ENCODE assay signal across 34 cellular contexts in genomic region chr5:135667662-135668061, GRCh38.
A peak's percentile ranks its signal among the peaks of the same experiment; 100 is the strongest.
DNase-seq lines count a peak whose midpoint lies in the region; ATAC-seq, FAIRE-seq and TF ChIP-seq lines count a peak whose summit lies in the region.
"Had no signal": no experiment of that assay in that cellular context is flagged by ENCODE, and none has a peak within 500 bp of the region (broad histone marks: within the 10 kb centered on the region; RNA-seq: fewer than 3 reads in every experiment).

No MANE protein-coding gene starts in this region.

- dilution Hi-C loops in IMR-90 (cut with HindIII; ENCODE audit: low sequenced_read_pairs, unreplicated experiment) = no loop called here

- H4K20me1 ChIP-seq in IMR-90 (ENCODE audit: insufficient read depth, low read length) (no peaks in the 10 kb centered on the region), HepG2 (ENCODE audit: insufficient read depth, low read length) (no peaks in the 10 kb centered on the region)

- TF ChIP-seq POLR2A in IMR-90 (IDR thresholded peaks at IDR 0.05; ENCODE audit: low read depth, low read length) = no peak
- no peak for TF ChIP-seq POLR2A in HepG2 (IDR thresholded peaks at IDR 0.05; ENCODE audit: insufficient read depth in 1 of 2, low read depth in 2 of 2, low read length in 2 of 2)

- no peak overlapping the region for H2BK120ac ChIP-seq in IMR-90 (ENCODE audit: low read depth, low read length)

- FAIRE-seq in bronchial epithelial cell (lab: Jason Lieb, UNC) = peak; percentile 83
- no peak for FAIRE-seq in HepG2 (lab: Jason Lieb, UNC)
- FAIRE-seq: small intestine had no signal

- no peaks in the 10 kb centered on the region for H3K79me2 ChIP-seq in HepG2 (ENCODE audit: insufficient read depth, low read length)

- H4K91ac ChIP-seq in IMR-90 (ENCODE audit: insufficient read depth, low read depth, low read length) = no peak overlapping the region

- H2AK9ac ChIP-seq in IMR-90 (replicated peaks; ENCODE audit: low read depth, low read length, poor library complexity) = no peak overlapping the region

- TF ChIP-seq CTCF in IMR-90 (conservative IDR thresholded peaks at IDR 0.05; ENCODE audit: low read depth, low read length) (no peak), bronchial epithelial cell (IDR thresholded peaks at IDR 0.05; ENCODE audit: insufficient read depth, low read length, severe bottlenecking) (no peak), HepG2 (CRISPR knock-in tag; IDR thresholded peaks at IDR 0.05) (no peak)

- H3K4me3 ChIP-seq in IMR-90 (ENCODE audit: insufficient read depth, low read depth, low read length) = no peak overlapping the region
- H3K4me3 ChIP-seq in bronchial epithelial cell (ENCODE audit: low read depth, low read length) = no peak overlapping the region
- no peak overlapping the region for H3K4me3 ChIP-seq in HepG2 (replicated peaks in 1 of 3; ENCODE audit: insufficient read depth in 1 of 3, low read depth in 2 of 3, low read length in 3 of 3)
- H3K4me3 ChIP-seq: adrenal gland, body of pancreas, dorsolateral prefrontal cortex, gastroesophageal sphincter, GM23248, ovary, SK-N-MC, tibial artery, vagina had no signal

- no peak overlapping the region for H3K4me2 ChIP-seq in IMR-90 (ENCODE audit: low read depth, low read length)
- H3K4me2 ChIP-seq in HepG2 (ENCODE audit: low read depth, low read length) = no peak overlapping the region
- H3K4me2 ChIP-seq: KMS-11 had no signal

- BruUV-seq in IMR-90 (replicated peaks; lab: Mats Ljungman, UMichigan) (no TSS peak), HepG2 (replicated peaks; lab: Mats Ljungman, UMichigan) (no TSS peak)

- H3K4ac ChIP-seq in IMR-90 (ENCODE audit: low read depth, low read length) = no peak overlapping the region

- H3K9me1 ChIP-seq in IMR-90 (ENCODE audit: insufficient read depth, low read length) = no peaks in the 10 kb centered on the region

- no peak overlapping the region for H3K27ac ChIP-seq in IMR-90 (ENCODE audit: insufficient read depth, low read length)
- H3K27ac ChIP-seq in HepG2 (ENCODE audit: extremely low read length, insufficient read depth, low read length) = no peak overlapping the region
- H3K27ac ChIP-seq: adrenal gland, body of pancreas, dorsolateral prefrontal cortex, gastroesophageal sphincter, GM23248, KMS-11, ovary, SK-N-MC, tibial artery, vagina had no signal

- H3K9me3 ChIP-seq in IMR-90 (ENCODE audit: control insufficient read depth, insufficient read depth, low read length) (no peaks in the 10 kb centered on the region), HepG2 (ENCODE audit: low read length) (no peaks in the 10 kb centered on the region)
- H3K9me3 ChIP-seq: adrenal gland, body of pancreas, gastroesophageal sphincter, ovary, tibial artery, vagina had no signal

- no peak overlapping the region for H2BK15ac ChIP-seq in IMR-90 (ENCODE audit: low read depth, low read length)

- H2AK5ac ChIP-seq in IMR-90 (ENCODE audit: low read depth, low read length) = no peak overlapping the region

- no peak overlapping the region for H4K8ac ChIP-seq in IMR-90 (ENCODE audit: low read depth in 2 of 2, low read length in 2 of 2)

- H2BK20ac ChIP-seq in IMR-90 (ENCODE audit: low read depth, low read length) = no peak overlapping the region

- H3K56ac ChIP-seq in IMR-90 (ENCODE audit: extremely low read depth, insufficient read depth, low read length) = no peak overlapping the region

- intact Hi-C loops in IMR-90 (cut with micrococcal nuclease) = no loop called here
- intact Hi-C loops in HepG2 (cut with micrococcal nuclease; ENCODE audit: unreplicated experiment) = no loop called here

- no peak for TF ChIP-seq EP300 in HepG2 (IDR thresholded peaks at IDR 0.05; ENCODE audit: low read depth in 2 of 2, low read length in 2 of 2)
- TF ChIP-seq EP300 in HepG2 (CRISPR knock-in tag; IDR thresholded peaks at IDR 0.05; ENCODE audit: borderline replicate concordance) = no peak

- H3K23ac ChIP-seq in IMR-90 (ENCODE audit: low read depth, low read length) = no peak overlapping the region

- no peak overlapping the region for H2BK5ac ChIP-seq in IMR-90 (ENCODE audit: low read depth, low read length, poor library complexity, severe bottlenecking)

- H3K9ac ChIP-seq in IMR-90 (ENCODE audit: low read depth, low read length) (no peak overlapping the region), HepG2 (ENCODE audit: insufficient read depth, low read depth, low read length) (no peak overlapping the region)
- H3K9ac ChIP-seq: GM23248, KMS-11 had no signal

- in situ Hi-C loops in IMR-90 (cut with MboI; ENCODE audit: low sequenced_read_pairs) (loop anchor here (25.0 kb wide), 1 partner anchor 445 kb away; no protein-coding TSS in a partner anchor), HepG2 (cut with HindIII; ENCODE audit: extremely low pct_ligation_motif_present, low pct_unique_long_range_greater_than_20kb) (no loop called here), ACHN (cut with HindIII; ENCODE audit: low pct_ligation_motif_present, low pct_unique_long_range_greater_than_20kb, low sequenced_read_pairs) (no loop called here)

- H3K14ac ChIP-seq in IMR-90 (replicated peaks; ENCODE audit: low read depth, low read length) = no peak overlapping the region

- H3K79me1 ChIP-seq in IMR-90 (ENCODE audit: low read depth in 1 of 2, low read length in 2 of 2) = no peaks in the 10 kb centered on the region

- H3K27me3 ChIP-seq in IMR-90 (ENCODE audit: control insufficient read depth, insufficient read depth, low read length) = no peaks in the 10 kb centered on the region
- no peaks in the 10 kb centered on the region for H3K27me3 ChIP-seq in bronchial epithelial cell (ENCODE audit: control insufficient read depth, insufficient read depth, low read length)
- 0 out of 5 replicates have a peak, but pooled peaks cover 0 to 4% of the 10 kb centered on the region in 2 experiments for H3K27me3 ChIP-seq in HepG2 (ENCODE audit: control insufficient read depth in 1 of 2, insufficient read depth in 2 of 2, low read length in 2 of 2)
- H3K27me3 ChIP-seq: adrenal gland, body of pancreas, dorsolateral prefrontal cortex, gastroesophageal sphincter, ovary, tibial artery, vagina had no signal

- CTCF ChIA-PET in IMR-90 (lab: Yijun Ruan, JAX) (interaction anchor here (1.2 kb wide), 1 partner anchor 18 kb away, joined by 3 read pairs; no protein-coding TSS in a partner anchor), HepG2 (lab: Yijun Ruan, JAX; ENCODE audit: low intra/inter-chr PET ratio, low total read pairs) (no interaction called here)

- POLR2A ChIA-PET in IMR-90 (lab: Charles Lee; ENCODE audit: unreplicated experiment) = no interaction called here
- POLR2A ChIA-PET in HepG2 (lab: Yijun Ruan, JAX) = no interaction called here

- no CpG with 5 or more reads among the region's 2 CpGs for WGBS in IMR-90 (ENCODE audit: extremely low coverage in 2 of 2, insufficient read length in 1 of 2), 2 experiments
- WGBS in HepG2 (ENCODE audit: low lambda C conversion rate) = 19% methylated on average over 2 of the region's 2 CpGs

- TF ChIP-seq RAD21 in IMR-90 (IDR thresholded peaks at IDR 0.05; ENCODE audit: low read length) (no peak), HepG2 (CRISPR knock-in tag; IDR thresholded peaks at IDR 0.05) (no peak)

- ATAC-seq in IMR-90 (ENCODE audit: low read depth) (no peak), HepG2 (no peak), HG03045 (IDR thresholded peaks at IDR 0.05; ENCODE audit: unreplicated experiment) (no peak)
- ATAC-seq: body of pancreas, gastroesophageal sphincter, left cardiac atrium had no signal

- no peaks in the 10 kb centered on the region for H3K36me3 ChIP-seq in IMR-90 (ENCODE audit: control insufficient read depth, insufficient read depth, low read length)
- no peaks in the 10 kb centered on the region for H3K36me3 ChIP-seq in bronchial epithelial cell (ENCODE audit: control insufficient read depth, insufficient read depth, low read length)
- H3K36me3 ChIP-seq in HepG2 (replicated peaks in 1 of 2; ENCODE audit: control insufficient read depth in 1 of 2, insufficient read depth in 2 of 2, low read length in 2 of 2) = no peaks in the 10 kb centered on the region
- H3K36me3 ChIP-seq: adrenal gland, gastroesophageal sphincter, ovary, tibial artery, vagina had no signal

- no peak overlapping the region for H4K5ac ChIP-seq in IMR-90 (ENCODE audit: low read depth, low read length)

- no peaks in the 10 kb centered on the region for H3K4me1 ChIP-seq in IMR-90 (ENCODE audit: control insufficient read depth, insufficient read depth, low read length)
- peaks cover 11% of the 10 kb centered on the region; the same call in 1 of the 2 replicates for H3K4me1 ChIP-seq in HepG2 (ENCODE audit: insufficient read depth, low read length)
- H3K4me1 ChIP-seq: adrenal gland, body of pancreas, gastroesophageal sphincter, tibial artery, vagina had no signal

- no peak overlapping the region for H3K18ac ChIP-seq in IMR-90 (ENCODE audit: low read depth, low read length)

- DNase-seq in NCI-H510A treated with DMSO at 0.1 percent for 48 hours (lab: John Stamatoyannopoulos, UW) = peak; percentile 4
- DNase-seq in NCI-H510A (lab: John Stamatoyannopoulos, UW) = no peak
- DNase-seq in IMR-90 = no peak
- DNase-seq in bronchial epithelial cell (ENCODE audit: low read depth) = peak; percentile 86
- peak; percentile 10 for DNase-seq in HepG2 (ENCODE audit: low spot score)
- no peak for DNase-seq in ACHN
- DNase-seq in NK-92 treated with Interleukin-12 subunit alpha and Interleukin-12 subunit beta, amount 100 ng/mL, for 24 hours (lab: John Stamatoyannopoulos, UW) = no peak
- DNase-seq: activated B cell treated with CpG ODN at 0.5 μM for 24 hours; activated CD4-positive, alpha-beta T cell treated with anti-CD3 and anti-CD28 coated beads, Interleukin-2, amount 50 U/mL, for 48 hours; activated naive CD4-positive, alpha-beta T cell treated with anti-CD3 and anti-CD28 coated beads, Interleukin-2, amount 10 ng/mL, durations not matched to agents 7 days and 5 days; adrenal gland; body of pancreas; CD4-positive, CD25-positive, alpha-beta regulatory T cell; cerebellar nuclear complex; dorsolateral prefrontal cortex; GM23248; left cardiac atrium; NCI-H1417 treated with DMSO at 0.1 percent for 48 hours; NCI-H2081 treated with DMSO at 0.1 percent for 48 hours; NCI-H226; NCI-H82; OCI-M1; ovary; retina; small intestine; stimulated activated CD4-positive, alpha-beta T cell treated with anti-CD3 and anti-CD28 coated beads, Interleukin-2, amount 100 ng/mL, for 24 hours; stimulated activated CD8-positive, alpha-beta memory T cell treated with anti-CD3 and anti-CD28 coated beads, Interleukin-4, amount 100 ng/mL, for 48 hours; T-helper 1 cell; tibial artery had no signal

- H2AFZ ChIP-seq in IMR-90 (replicated peaks; ENCODE audit: low read length, poor library complexity) = no peak overlapping the region
- H2AFZ ChIP-seq in HepG2 (ENCODE audit: low read length) = no peak overlapping the region
- H2AFZ ChIP-seq: GM23248 had no signal

TF ChIP-seq in IMR-90, 13 proteins besides CTCF, POLR2A, EP300 and RAD21 (continues in another document):
- TF ChIP-seq CEBPB (IDR thresholded peaks at IDR 0.05; ENCODE audit: low read depth, low read length) (peak; percentile 4; the same call in 1 of the 2 replicates), CHD1 (IDR thresholded peaks at IDR 0.05; ENCODE audit: low read depth, low read length) (no peak), RFX5 (IDR thresholded peaks at IDR 0.05; ENCODE audit: low read depth, low read length) (no peak)

Comparison
In these comparisons a context has a peak if more than half of its experiments do, and no peak if none do; other contexts are left out.
1. DNase-seq: peak in NCI-H510A treated with DMSO at 0.1 percent for 48 hours (single experiment), bronchial epithelial cell (single experiment) and HepG2 (single experiment); none in NCI-H510A (single experiment), IMR-90 (single experiment), ACHN (single experiment) and NK-92 treated with Interleukin-12 subunit alpha and Interleukin-12 subunit beta, amount 100 ng/mL, for 24 hours (single experiment).